ENCODE assay signal across 30 cellular contexts in genomic region chr10:32621969-32622368, GRCh38.
"Had no signal": no experiment of that assay in that cellular context is flagged by ENCODE, and none has a peak within 500 bp of the region (broad histone marks: within the 10 kb centered on the region; RNA-seq: fewer than 3 reads in every experiment).

No MANE protein-coding gene starts in this region.

- H3K27me3 ChIP-seq: MG63 had no signal

- DNase-seq: Karpas-422, Kasumi-1, MG63, MM.1S, MV-4-11, NCI-H1048, NCI-H1092, NCI-H1092 treated with DMSO at 0.1 percent for 48 hours, NCI-H1105, NCI-H1105 treated with DMSO at 0.1 percent for 48 hours, NCI-H1417 treated with DMSO at 0.1 percent for 48 hours, NCI-H1436 treated with DMSO at 0.1 percent for 48 hours, NCI-H146, NCI-H1694, NCI-H1694 treated with DMSO at 0.1 percent for 48 hours, NCI-H187, NCI-H187 treated with DMSO at 0.1 percent for 48 hours, NCI-H1930, NCI-H2029, NCI-H2029 treated with DMSO at 0.1 percent for 48 hours, NCI-H2081 treated with DMSO at 0.1 percent for 48 hours, NCI-H2107, NCI-H2171, NCI-H2227 treated with DMSO at 0.1 percent for 48 hours, NCI-H226, NCI-H345, NCI-H446, NCI-H446 treated with DMSO at 0.1 percent for 48 hours, NCI-H510A, NCI-H510A treated with DMSO at 0.1 percent for 48 hours had no signal

- H3K36me3 ChIP-seq: MG63 had no signal

- H3K4me3 ChIP-seq: MG63 had no signal
